ENCODE assay signal across 8 cellular contexts in the genomic region with DNA sequence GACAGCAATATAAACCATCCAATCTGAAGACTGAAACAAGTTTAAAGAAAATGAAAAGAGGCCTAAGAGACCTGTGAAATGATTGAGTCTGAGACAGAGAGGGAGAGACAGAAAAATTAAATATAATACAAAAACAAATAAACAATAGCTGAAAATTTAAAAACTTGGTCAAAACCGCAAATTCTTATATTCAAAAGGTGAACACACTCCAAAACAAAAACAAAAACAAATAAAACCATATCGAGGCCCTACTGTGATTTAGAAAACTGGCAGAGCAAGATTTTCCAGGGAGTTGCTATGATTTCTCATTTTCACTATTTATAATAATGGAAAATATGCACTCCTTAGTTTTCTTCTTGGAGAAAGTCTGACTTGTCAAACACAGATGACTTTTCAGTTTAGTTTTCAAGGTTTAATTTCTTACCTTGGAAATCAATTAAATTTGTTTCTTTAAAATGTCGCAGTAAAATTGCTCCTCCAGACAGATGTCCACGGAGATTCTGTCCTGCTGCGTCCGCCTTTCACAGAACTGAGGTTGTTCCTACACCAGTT.
A peak's percentile ranks its signal among the peaks of the same experiment; 100 is the strongest.
DNase-seq lines count a peak whose midpoint lies in the region; ATAC-seq and TF ChIP-seq lines count a peak whose summit lies in the region.

No MANE protein-coding gene starts in this region.

- peak overlapping the region; percentile 90 for H3K4me3 Mint-ChIP-seq in activated CD8-positive, alpha-beta memory T cell treated with anti-CD3 and anti-CD28 coated beads, Interleukin-2, amount 10 ng/mL, durations not matched to agents 7 days and 5 days

- ATAC-seq in activated CD8-positive, alpha-beta memory T cell treated with anti-CD3 and anti-CD28 coated beads, Interleukin-2, amount 10 ng/mL, durations not matched to agents 7 days and 5 days: no peak
- ATAC-seq in HG03025 (IDR thresholded peaks at IDR 0.05; ENCODE audit: low FRiP score, unreplicated experiment): no peak

- DNase-seq in activated CD8-positive, alpha-beta memory T cell treated with anti-CD3 and anti-CD28 coated beads, Interleukin-2, amount 10 ng/mL, durations not matched to agents 7 days and 5 days: no peak
- DNase-seq in activated CD8-positive, alpha-beta memory T cell treated with anti-CD3 and anti-CD28 coated beads, Interleukin-2, amount 50 U/mL, for 48 hours: no peak
- no peak for DNase-seq in thyroid gland
- DNase-seq in NCI-H1105 (lab: John Stamatoyannopoulos, UW): no peak
- DNase-seq in NCI-H2029 (lab: John Stamatoyannopoulos, UW): no peak

- H3K9me3 ChIP-seq in liver (ENCODE audit: control insufficient read depth in 4 of 4, low read length in 3 of 4) (no peaks in the 10 kb centered on the region), thyroid gland (no peaks in the 10 kb centered on the region)

- H3K27me3 ChIP-seq in liver (ENCODE audit: control insufficient read depth in 4 of 4, insufficient read depth in 4 of 4, low read length in 3 of 4) (no peaks in the 10 kb centered on the region), thyroid gland (no peaks in the 10 kb centered on the region)

- peak overlapping the region; percentile 93 for H3K27ac Mint-ChIP-seq in activated CD8-positive, alpha-beta memory T cell treated with anti-CD3 and anti-CD28 coated beads, Interleukin-2, amount 10 ng/mL, durations not matched to agents 7 days and 5 days

- H3K27ac ChIP-seq in adipose tissue (ENCODE audit: low read depth, low read length): peak overlapping the region; percentile 24
- peak overlapping the region in 1 of 2 donors; percentile 88 for H3K27ac ChIP-seq in liver (ENCODE audit: low read depth in 1 of 2, low read length in 2 of 2)
- peak overlapping the region; percentile 66 to 83 (median 67) for H3K27ac ChIP-seq in thyroid gland

- CTCF ChIA-PET in activated CD8-positive, alpha-beta memory T cell treated with anti-CD3 and anti-CD28 coated beads, Interleukin-2, amount 10 ng/mL, durations not matched to agents 7 days and 5 days (lab: Charles Lee): no interaction called here

- TF ChIP-seq CTCF in liver (IDR thresholded peaks at IDR 0.05; ENCODE audit: low read depth, low read length, missing input control) (no peak), thyroid gland (IDR thresholded peaks at IDR 0.05) (no peak)

- H3K4me1 ChIP-seq in liver (ENCODE audit: control insufficient read depth in 4 of 4, insufficient read depth in 4 of 4, low read length in 3 of 4) (peaks cover 5 to 16% (median 15%) of the 10 kb centered on the region in 4 donors), thyroid gland (peaks cover 12 to 18% of the 10 kb centered on the region in 2 donors)

- TF ChIP-seq RAD21 in liver (IDR thresholded peaks at IDR 0.05): no peak

- peaks cover 28% of the 10 kb centered on the region for H3K4me1 Mint-ChIP-seq in activated CD8-positive, alpha-beta memory T cell treated with anti-CD3 and anti-CD28 coated beads, Interleukin-2, amount 10 ng/mL, durations not matched to agents 7 days and 5 days

- no peaks in the 10 kb centered on the region for H3K27me3 Mint-ChIP-seq in activated CD8-positive, alpha-beta memory T cell treated with anti-CD3 and anti-CD28 coated beads, Interleukin-2, amount 10 ng/mL, durations not matched to agents 7 days and 5 days

- peak overlapping the region in 1 of 2 donors; percentile 38 for H3K9ac ChIP-seq in liver (ENCODE audit: low read depth in 1 of 2, low read length in 2 of 2)

- H3K36me3 ChIP-seq in liver (ENCODE audit: control insufficient read depth in 4 of 4, insufficient read depth in 3 of 4, low read depth in 1 of 4, low read length in 3 of 4) (peaks cover 0 to 2% (median 0%) of the 10 kb centered on the region in 4 donors), thyroid gland (no peaks in the 10 kb centered on the region)

- H3K36me3 Mint-ChIP-seq in activated CD8-positive, alpha-beta memory T cell treated with anti-CD3 and anti-CD28 coated beads, Interleukin-2, amount 10 ng/mL, durations not matched to agents 7 days and 5 days: peaks cover 26% of the 10 kb centered on the region

- intact Hi-C loops in thyroid gland (cut with DNase I): no loop called here

- no peak for TF ChIP-seq POLR2A in thyroid gland (IDR thresholded peaks at IDR 0.05)

- H3K9me3 Mint-ChIP-seq in activated CD8-positive, alpha-beta memory T cell treated with anti-CD3 and anti-CD28 coated beads, Interleukin-2, amount 10 ng/mL, durations not matched to agents 7 days and 5 days (ENCODE audit: low read depth): no peaks in the 10 kb centered on the region

- WGBS in adipose tissue, 3 donors: 5 to 18% (median 12%) methylated on average over 6 of the region's 6 CpGs
- WGBS in liver: 22% methylated on average over 6 of the region's 6 CpGs
- 11 to 14% methylated on average over 6 of the region's 6 CpGs for WGBS in thyroid gland, 2 donors

- peak overlapping the region; percentile 59 to 99 (median 86) for H3K4me3 ChIP-seq in liver (ENCODE audit: low read depth in 1 of 3, low read length in 3 of 3)
- H3K4me3 ChIP-seq in thyroid gland (replicated peaks in 1 of 3): peak overlapping the region in 2 of 3 donors; percentile 57 to 68

TF ChIP-seq in liver, 16 proteins besides CTCF, POLR2A, EP300 and RAD21:
- TF ChIP-seq YY1 (IDR thresholded peaks at IDR 0.05) (no peak), ATF3 (IDR thresholded peaks at IDR 0.05) (no peak), HNF4A (conservative IDR thresholded peaks at IDR 0.05) (no peak), NR2F2 (IDR thresholded peaks at IDR 0.05) (no peak), MAX (IDR thresholded peaks at IDR 0.05) (no peak), FOXA2 (IDR thresholded peaks at IDR 0.05) (no peak), TAF1 (conservative IDR thresholded peaks at IDR 0.05) (no peak), SP1 (IDR thresholded peaks at IDR 0.05) (no peak)
